15 cellular contexts compared by ENCODE assay signal in genomic region chr5:87686975-87687374, GRCh38.
DNase-seq lines count a peak whose midpoint lies in the region; ATAC-seq and TF ChIP-seq lines count a peak whose summit lies in the region.
"Had no signal": no experiment of that assay in that cellular context is flagged by ENCODE, and none has a peak within 500 bp of the region (broad histone marks: within the 10 kb centered on the region; RNA-seq: fewer than 3 reads in every experiment).

No MANE protein-coding gene starts in this region.

- H3K4me2 ChIP-seq in MM.1S (ENCODE audit: low read depth, low read length): peak overlapping the region; percentile 2; the same call in 1 of the 2 replicates

- H3K9me3 ChIP-seq in MM.1S (replicated peaks; ENCODE audit: insufficient read depth, low read length): no peaks in the 10 kb centered on the region

- peaks cover 10% of the 10 kb centered on the region for H3K4me1 ChIP-seq in MM.1S (ENCODE audit: low read length)
- H3K4me1 ChIP-seq: lower lobe of right lung, parathyroid adenoma had no signal

- no peak for TF ChIP-seq CTCF in MM.1S (IDR thresholded peaks at IDR 0.05; ENCODE audit: low read length)

- no peaks in the 10 kb centered on the region for H4K20me1 ChIP-seq in MM.1S (ENCODE audit: insufficient read depth, low read length)

- H3K27me3 ChIP-seq in MM.1S (replicated peaks; ENCODE audit: insufficient read depth, low read length): no peaks in the 10 kb centered on the region

- peak; percentile 75 for DNase-seq in MM.1S
- DNase-seq in NCI-H146 treated with DMSO at 0.1 percent for 48 hours (lab: John Stamatoyannopoulos, UW; ENCODE audit: unreplicated experiment): no peak
- DNase-seq in SW480 (ENCODE audit: low spot score): no peak
- DNase-seq in stimulated activated naive CD8-positive, alpha-beta T cell treated with anti-CD3 and anti-CD28 coated beads, Interleukin-15, amount 100 ng/mL, for 72 hours: no peak
- no peak for DNase-seq in NCI-H748 treated with DMSO at 0.1 percent for 48 hours (lab: John Stamatoyannopoulos, UW)
- DNase-seq: activated CD4-positive, alpha-beta T cell treated with anti-CD3 and anti-CD28 coated beads, Interleukin-2, amount 10 ng/mL, durations not matched to agents 7 days and 5 days; DMS79; lower lobe of right lung; NCI-H446; stimulated activated CD4-positive, alpha-beta T cell treated with anti-CD3 and anti-CD28 coated beads, Interleukin-4, amount 100 ng/mL, for 24 hours; substantia nigra had no signal

- H3K36me3 ChIP-seq in MM.1S (replicated peaks; ENCODE audit: insufficient read depth, low read length): no peaks in the 10 kb centered on the region
- H3K36me3 ChIP-seq: lower lobe of right lung had no signal

- H3K9me3 Mint-ChIP-seq in stimulated activated naive CD8-positive, alpha-beta T cell treated with anti-CD3 and anti-CD28 coated beads, Interleukin-15, amount 100 ng/mL, for 72 hours: peaks cover 5% of the 10 kb centered on the region in 2 donors

- no peaks in the 10 kb centered on the region for H3K27me3 Mint-ChIP-seq in stimulated activated naive CD8-positive, alpha-beta T cell treated with anti-CD3 and anti-CD28 coated beads, Interleukin-15, amount 100 ng/mL, for 72 hours
- H3K27me3 Mint-ChIP-seq: activated CD4-positive, alpha-beta T cell treated with anti-CD3 and anti-CD28 coated beads, Interleukin-2, amount 10 ng/mL, durations not matched to agents 7 days and 5 days had no signal

- no peaks in the 10 kb centered on the region for H3K9me2 ChIP-seq in MM.1S (replicated peaks; ENCODE audit: insufficient read depth, low read length)

- no peak overlapping the region for H3K9ac ChIP-seq in MM.1S (ENCODE audit: low read length)
- H3K9ac ChIP-seq: parathyroid adenoma had no signal

- no peak overlapping the region for H3K27ac ChIP-seq in MM.1S (ENCODE audit: low read length)
- H3K27ac ChIP-seq: lower lobe of right lung, parathyroid adenoma had no signal

- peaks cover 4% of the 10 kb centered on the region; the same call in 1 of the 2 replicates for H3F3A ChIP-seq in MM.1S (ENCODE audit: insufficient read depth, low read length)

- H3K4me3 ChIP-seq in MM.1S (ENCODE audit: low read length): no peak overlapping the region
- H3K4me3 ChIP-seq: lower lobe of right lung had no signal

- H3K4me3 Mint-ChIP-seq in stimulated activated naive CD8-positive, alpha-beta T cell treated with anti-CD3 and anti-CD28 coated beads, Interleukin-15, amount 100 ng/mL, for 72 hours: no peak overlapping the region
- H3K4me3 Mint-ChIP-seq: activated CD4-positive, alpha-beta T cell treated with anti-CD3 and anti-CD28 coated beads, Interleukin-2, amount 10 ng/mL, durations not matched to agents 7 days and 5 days had no signal

- peak; percentile 99 for ATAC-seq in GM18498 (IDR thresholded peaks at IDR 0.05; ENCODE audit: unreplicated experiment)
- ATAC-seq in GM19468 (IDR thresholded peaks at IDR 0.05; ENCODE audit: extremely low read depth, unreplicated experiment): peak; percentile 84
- peak; percentile 87 for ATAC-seq in HG02970 (IDR thresholded peaks at IDR 0.05; ENCODE audit: low FRiP score, unreplicated experiment)
- ATAC-seq in stimulated activated naive CD8-positive, alpha-beta T cell treated with anti-CD3 and anti-CD28 coated beads, Interleukin-15, amount 100 ng/mL, for 72 hours: no peak
- ATAC-seq: lower lobe of right lung had no signal

- H3K27ac Mint-ChIP-seq in stimulated activated naive CD8-positive, alpha-beta T cell treated with anti-CD3 and anti-CD28 coated beads, Interleukin-15, amount 100 ng/mL, for 72 hours: no peak overlapping the region
- H3K27ac Mint-ChIP-seq: activated CD4-positive, alpha-beta T cell treated with anti-CD3 and anti-CD28 coated beads, Interleukin-2, amount 10 ng/mL, durations not matched to agents 7 days and 5 days had no signal

- no peak overlapping the region for H2AFZ ChIP-seq in MM.1S (ENCODE audit: low read length)
- H2AFZ ChIP-seq: parathyroid adenoma had no signal

- no peaks in the 10 kb centered on the region for H3K4me1 Mint-ChIP-seq in stimulated activated naive CD8-positive, alpha-beta T cell treated with anti-CD3 and anti-CD28 coated beads, Interleukin-15, amount 100 ng/mL, for 72 hours
- H3K4me1 Mint-ChIP-seq: activated CD4-positive, alpha-beta T cell treated with anti-CD3 and anti-CD28 coated beads, Interleukin-2, amount 10 ng/mL, durations not matched to agents 7 days and 5 days had no signal

- no peaks in the 10 kb centered on the region for H3K79me2 ChIP-seq in MM.1S (ENCODE audit: low read length)
- H3K79me2 ChIP-seq: parathyroid adenoma had no signal
